In the genomic region with DNA sequence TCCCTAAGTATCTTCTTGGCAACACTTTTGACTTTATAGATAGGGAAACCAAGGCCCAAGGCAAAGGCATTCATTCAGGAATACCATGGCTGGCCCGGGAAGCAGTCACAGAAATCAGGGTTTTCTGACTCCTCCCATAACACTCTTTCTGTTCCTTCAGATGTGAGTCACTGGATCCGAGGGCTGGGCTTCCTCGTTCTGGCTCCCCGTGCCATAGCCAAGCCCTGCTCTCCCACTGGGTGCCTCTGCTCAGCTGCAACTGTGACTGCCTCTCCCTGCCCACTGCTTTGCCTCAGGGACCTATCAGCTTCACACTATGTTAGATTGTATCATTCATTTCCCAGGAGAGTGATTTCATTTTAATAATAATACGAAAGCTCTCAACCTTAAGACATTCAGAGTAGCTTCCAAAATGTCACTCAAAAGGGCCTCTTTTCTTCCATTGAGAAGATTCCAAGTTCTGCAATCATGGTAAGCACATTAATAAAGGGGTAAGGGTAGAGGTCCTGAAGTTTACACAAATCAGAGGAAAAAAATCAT, we compare ENCODE assay signal across 13 cellular contexts. TPM values are rescaled to one million over a fixed set of nuclear protein-coding genes. Genes with fewer than 3 reads are reported as not detected.
"Had no signal": no experiment of that assay in that cellular context is flagged by ENCODE, and none has a peak within 500 bp of the region (broad histone marks: within the 10 kb centered on the region; RNA-seq: fewer than 3 reads in every experiment).

No MANE protein-coding gene starts in this region.

- H3K9me3 Mint-ChIP-seq: nephron had no signal

- H3K36me3 ChIP-seq: sigmoid colon had no signal

- ATAC-seq: activated naive CD4-positive, alpha-beta T cell treated with anti-CD3 and anti-CD28 coated beads, Interleukin-2, amount 50 U/mL, for 72 hours; esophagus mucosa; left lobe of liver; psoas muscle had no signal

- H3K9me3 ChIP-seq: psoas muscle, sigmoid colon had no signal

- DNase-seq: activated CD4-positive, alpha-beta T cell treated with anti-CD3 and anti-CD28 coated beads, Interleukin-2, amount 50 U/mL, for 4 hours; activated T-cell treated with anti-CD3 and anti-CD28 coated beads, Interleukin-2, amount 50 U/mL, for 1 hour; amniotic stem cell; psoas muscle; sigmoid colon; stimulated activated CD4-positive, alpha-beta T cell treated with anti-CD3 and anti-CD28 coated beads, Interleukin-12 subunit alpha, Interleukin-12 subunit beta, amount 100 ng/mL, for 4 hours; stimulated activated naive CD4-positive, alpha-beta T cell treated with Interleukin-2 at 50 U/mL for 16 hours; T-helper 2 cell had no signal

- H3K27ac ChIP-seq: psoas muscle, sigmoid colon had no signal

- H3K4me3 ChIP-seq: psoas muscle, sigmoid colon had no signal

- H3K27ac Mint-ChIP-seq: activated naive CD4-positive, alpha-beta T cell treated with anti-CD3 and anti-CD28 coated beads, Interleukin-2, amount 50 U/mL, for 72 hours; nephron; type B pancreatic cell had no signal

- H3K4me1 ChIP-seq: psoas muscle, sigmoid colon had no signal

- H3K4me3 Mint-ChIP-seq: nephron, type B pancreatic cell had no signal

- H3K36me3 Mint-ChIP-seq: type B pancreatic cell had no signal

RNA-seq across cellular contexts. Expression of a gene that starts 50.2 kb away (rescaled TPM):
- total RNA-seq: activated naive CD4-positive, alpha-beta T cell treated with anti-CD3 and anti-CD28 coated beads, Interleukin-2, amount 50 U/mL, for 72 hours had no signal
